ENCODE assay signal across 8 cellular contexts in genomic region chr16:57764341-57765159, GRCh38. TPM values are rescaled to one million over a fixed set of nuclear protein-coding genes. Genes with fewer than 3 reads are reported as not detected.
A peak's percentile ranks its signal among the peaks of the same experiment; 100 is the strongest.
DNase-seq lines count a peak whose midpoint lies in the region; ATAC-seq and TF ChIP-seq lines count a peak whose summit lies in the region.

No MANE protein-coding gene starts in this region.

- DNase-seq in activated T-cell treated with anti-CD3 and anti-CD28 coated beads for 24 hours (ENCODE audit: low read depth) (peak; percentile 4), activated T-cell treated with anti-CD3 and anti-CD28 coated beads for 4 hours (no peak), adipocyte (ENCODE audit: low read depth) (peak; percentile 68), kidney epithelial cell (ENCODE audit: low read depth) (peak; percentile 86), ureter (ENCODE audit: low spot score) (no peak), lower leg skin (ENCODE audit: low spot score in 2 of 2) (no peak)

- H3K4me3 ChIP-seq in KMS-11 (IDR thresholded peaks at IDR 0.05; ENCODE audit: insufficient read depth, low read depth, low read length) (no peak overlapping the region), adipocyte (ENCODE audit: low read length) (no peak overlapping the region), kidney epithelial cell (ENCODE audit: low read depth, low read length) (no peak overlapping the region), lower leg skin (ENCODE audit: low read depth, poor library complexity, severe bottlenecking) (no peak overlapping the region)

- no peak for ATAC-seq in GM19467 (IDR thresholded peaks at IDR 0.05; ENCODE audit: unreplicated experiment)

- H3K4me2 ChIP-seq in KMS-11: no peak overlapping the region

- H3K9me3 ChIP-seq in adipocyte (ENCODE audit: control insufficient read depth, low read length): no peaks in the 10 kb centered on the region

- H3K27ac ChIP-seq in KMS-11: no peak overlapping the region

- H3K27me3 ChIP-seq in KMS-11 (ENCODE audit: insufficient read depth, low read depth): no peaks in the 10 kb centered on the region
- no peaks in the 10 kb centered on the region for H3K27me3 ChIP-seq in adipocyte (replicated peaks; ENCODE audit: control insufficient read depth, insufficient read depth, low read length)
- H3K27me3 ChIP-seq in kidney epithelial cell (ENCODE audit: control insufficient read depth, insufficient read depth, low read length): no peaks in the 10 kb centered on the region

- no peak overlapping the region for H3K9ac ChIP-seq in KMS-11
- H3K9ac ChIP-seq in adipocyte (ENCODE audit: low read length): no peak overlapping the region

- TF ChIP-seq POLR2A in lower leg skin (IDR thresholded peaks at IDR 0.05): no peak

- no peaks in the 10 kb centered on the region for H4K20me1 ChIP-seq in KMS-11 (ENCODE audit: insufficient read depth)

- no peaks in the 10 kb centered on the region for H3K36me3 ChIP-seq in KMS-11 (ENCODE audit: insufficient read depth)
- peaks cover 26% of the 10 kb centered on the region for H3K36me3 ChIP-seq in adipocyte (ENCODE audit: control insufficient read depth, insufficient read depth, low read length, severe bottlenecking)
- H3K36me3 ChIP-seq in kidney epithelial cell (ENCODE audit: control insufficient read depth, insufficient read depth, low read length): no peaks in the 10 kb centered on the region

- peak overlapping the region; percentile 41; the same call in 1 of the 2 replicates for H2AFZ ChIP-seq in KMS-11 (ENCODE audit: low read depth)

- peaks cover 4% of the 10 kb centered on the region for H3K4me1 ChIP-seq in KMS-11 (ENCODE audit: low read depth, poor library complexity, severe bottlenecking)
- H3K4me1 ChIP-seq in adipocyte (ENCODE audit: control insufficient read depth, insufficient read depth, low read length): peaks cover 4% of the 10 kb centered on the region

- WGBS in lower leg skin, 2 donors: 42 to 47% methylated on average over 6 of the region's 6 CpGs

- TF ChIP-seq CTCF in KMS-11 (conservative IDR thresholded peaks at IDR 0.05; ENCODE audit: low read depth, low read length): no peak
- TF ChIP-seq CTCF in kidney epithelial cell (IDR thresholded peaks at IDR 0.05; ENCODE audit: insufficient read depth, low read length, poor library complexity, severe bottlenecking): no peak
- no peak for TF ChIP-seq CTCF in lower leg skin (IDR thresholded peaks at IDR 0.05)

- H3K79me2 ChIP-seq in KMS-11 (ENCODE audit: insufficient read depth, low read depth): no peaks in the 10 kb centered on the region

- intact Hi-C loops in lower leg skin (cut with DNase I; ENCODE audit: low total_unique reads): no loop called here

RNA-seq across cellular contexts. Expression of gene KATNB1, which starts 29.0 kb away (rescaled TPM):
- total RNA-seq in kidney epithelial cell: 26.3 and 32.7 TPM in 2 replicates
- total RNA-seq in ureter: 19.0 TPM
- 10 to 100 TPM; 30.6 to 54.9 (median 41.1) TPM for total RNA-seq in lower leg skin

RNA-seq across cellular contexts. Expression of gene KIFC3, which starts 37.7 kb away (rescaled TPM):
- total RNA-seq in kidney epithelial cell: 84.9 and 94.7 TPM in 2 replicates
- total RNA-seq in ureter: 117 TPM
- 100 to 1,000 TPM; 116 to 206 (median 164) TPM for total RNA-seq in lower leg skin

Comparison
In these comparisons a context has a peak if more than half of its experiments do, and no peak if none do; other contexts are left out.
1. DNase-seq: peak in activated T-cell treated with anti-CD3 and anti-CD28 coated beads for 24 hours (single experiment), adipocyte (single experiment) and kidney epithelial cell (single experiment); none in activated T-cell treated with anti-CD3 and anti-CD28 coated beads for 4 hours (single experiment), ureter (single experiment) and lower leg skin (0 of 2).